In the genomic region with DNA sequence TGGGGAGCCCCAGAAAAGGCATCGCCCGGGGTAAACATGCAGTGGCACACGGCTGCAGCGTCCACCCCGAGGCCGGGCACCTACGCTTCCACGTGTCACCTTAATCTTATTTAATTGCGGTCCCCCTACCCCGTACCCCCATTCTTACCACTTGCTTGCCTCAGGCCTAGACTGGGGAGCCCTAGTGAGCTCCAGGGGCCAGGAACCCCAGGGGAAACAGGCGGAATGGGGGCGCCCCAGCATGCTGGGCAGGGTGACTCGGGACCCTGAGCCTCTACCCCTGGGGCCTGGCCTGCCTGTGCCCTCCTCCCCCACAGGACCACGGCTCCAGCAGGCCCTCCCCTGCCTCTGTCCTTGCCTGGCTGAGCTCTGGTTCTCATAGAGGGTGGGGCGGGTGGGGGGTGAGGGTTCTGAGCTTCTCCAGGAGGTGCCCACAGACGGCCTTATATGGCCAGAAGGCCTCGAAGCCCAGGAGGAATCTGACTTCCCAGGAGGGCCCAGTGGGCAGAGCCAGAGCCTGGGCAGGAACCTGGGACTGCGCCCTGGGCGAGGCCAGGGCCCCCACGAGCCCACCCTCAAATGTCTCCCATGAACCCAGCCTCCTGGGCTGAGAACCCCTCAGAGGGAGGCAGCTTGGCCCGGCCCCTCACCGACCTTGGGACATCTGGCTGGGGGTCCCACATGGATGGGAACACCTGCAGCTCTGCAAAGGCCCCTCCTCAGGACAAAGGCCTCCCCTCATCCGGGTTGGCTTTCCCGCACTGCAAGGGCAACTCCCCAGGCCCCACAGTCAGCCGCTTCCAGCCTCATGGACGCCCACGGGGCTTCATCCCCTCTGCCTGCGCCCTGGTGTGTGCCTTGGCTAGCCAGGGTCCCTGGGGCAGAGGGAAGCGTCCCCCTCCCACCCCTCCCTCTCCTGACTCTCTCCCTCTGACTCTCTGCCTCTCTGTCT, we compare ENCODE assay signal across 2 cellular contexts.
TF ChIP-seq lines count a peak whose summit lies in the region.

No MANE protein-coding gene starts in this region.

TF ChIP-seq in A549, 52 proteins besides CTCF, POLR2A, EP300 and RAD21:
- TF ChIP-seq KDM1A (IDR thresholded peaks at IDR 0.05; ENCODE audit: low read depth), result no peak
- no peak for TF ChIP-seq HEYL (CRISPR knock-in tag; IDR thresholded peaks at IDR 0.05)
- no peak for TF ChIP-seq JUNB (IDR thresholded peaks at IDR 0.05)
- TF ChIP-seq POLR2AphosphoS2 (conservative IDR thresholded peaks at IDR 0.05; ENCODE audit: low read length), result no peak
- no peak for TF ChIP-seq MAZ (IDR thresholded peaks at IDR 0.05; ENCODE audit: borderline replicate concordance, low read depth, low read length)
- TF ChIP-seq, protein P1, sequence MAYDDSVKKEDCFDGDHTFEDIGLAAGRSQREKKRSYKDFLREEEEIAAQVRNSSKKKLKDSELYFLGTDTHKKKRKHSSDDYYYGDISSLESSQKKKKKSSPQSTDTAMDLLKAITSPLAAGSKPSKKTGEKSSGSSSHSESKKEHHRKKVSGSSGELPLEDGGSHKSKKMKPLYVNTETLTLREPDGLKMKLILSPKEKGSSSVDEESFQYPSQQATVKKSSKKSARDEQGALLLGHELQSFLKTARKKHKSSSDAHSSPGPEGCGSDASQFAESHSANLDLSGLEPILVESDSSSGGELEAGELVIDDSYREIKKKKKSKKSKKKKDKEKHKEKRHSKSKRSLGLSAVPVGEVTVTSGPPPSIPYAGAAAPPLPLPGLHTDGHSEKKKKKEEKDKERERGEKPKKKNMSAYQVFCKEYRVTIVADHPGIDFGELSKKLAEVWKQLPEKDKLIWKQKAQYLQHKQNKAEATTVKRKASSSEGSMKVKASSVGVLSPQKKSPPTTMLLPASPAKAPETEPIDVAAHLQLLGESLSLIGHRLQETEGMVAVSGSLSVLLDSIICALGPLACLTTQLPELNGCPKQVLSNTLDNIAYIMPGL (CRISPR knock-in tag; IDR thresholded peaks at IDR 0.05; ENCODE audit: borderline replicate concordance), result no peak
- TF ChIP-seq HOXB13 (CRISPR knock-in tag; IDR thresholded peaks at IDR 0.05; ENCODE audit: low read depth), result no peak
- TF ChIP-seq ZSCAN20 (CRISPR knock-in tag; IDR thresholded peaks at IDR 0.05), result no peak
- TF ChIP-seq TFCP2L1 (CRISPR knock-in tag; IDR thresholded peaks at IDR 0.05), result no peak
- TF ChIP-seq NR3C1 (IDR thresholded peaks at IDR 0.05), result no peak
- no peak for TF ChIP-seq RARB (CRISPR knock-in tag; IDR thresholded peaks at IDR 0.05)
- TF ChIP-seq RFX5 (IDR thresholded peaks at IDR 0.05), result no peak
- no peak for TF ChIP-seq ZNF302 (CRISPR knock-in tag; IDR thresholded peaks at IDR 0.05)
- TF ChIP-seq, protein P2, sequence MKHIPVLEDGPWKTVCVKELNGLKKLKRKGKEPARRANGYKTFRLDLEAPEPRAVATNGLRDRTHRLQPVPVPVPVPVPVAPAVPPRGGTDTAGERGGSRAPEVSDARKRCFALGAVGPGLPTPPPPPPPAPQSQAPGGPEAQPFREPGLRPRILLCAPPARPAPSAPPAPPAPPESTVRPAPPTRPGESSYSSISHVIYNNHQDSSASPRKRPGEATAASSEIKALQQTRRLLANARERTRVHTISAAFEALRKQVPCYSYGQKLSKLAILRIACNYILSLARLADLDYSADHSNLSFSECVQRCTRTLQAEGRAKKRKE (CRISPR knock-in tag; IDR thresholded peaks at IDR 0.05; ENCODE audit: low read depth), result no peak
- no peak for TF ChIP-seq MAFK (IDR thresholded peaks at IDR 0.05; ENCODE audit: partially characterized antibody)
- no peak for TF ChIP-seq MYC (IDR thresholded peaks at IDR 0.05; ENCODE audit: borderline replicate concordance, low read length)
- TF ChIP-seq, protein P3, sequence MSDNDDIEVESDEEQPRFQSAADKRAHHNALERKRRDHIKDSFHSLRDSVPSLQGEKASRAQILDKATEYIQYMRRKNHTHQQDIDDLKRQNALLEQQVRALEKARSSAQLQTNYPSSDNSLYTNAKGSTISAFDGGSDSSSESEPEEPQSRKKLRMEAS (IDR thresholded peaks at IDR 0.05), result no peak
- TF ChIP-seq, protein P4, sequence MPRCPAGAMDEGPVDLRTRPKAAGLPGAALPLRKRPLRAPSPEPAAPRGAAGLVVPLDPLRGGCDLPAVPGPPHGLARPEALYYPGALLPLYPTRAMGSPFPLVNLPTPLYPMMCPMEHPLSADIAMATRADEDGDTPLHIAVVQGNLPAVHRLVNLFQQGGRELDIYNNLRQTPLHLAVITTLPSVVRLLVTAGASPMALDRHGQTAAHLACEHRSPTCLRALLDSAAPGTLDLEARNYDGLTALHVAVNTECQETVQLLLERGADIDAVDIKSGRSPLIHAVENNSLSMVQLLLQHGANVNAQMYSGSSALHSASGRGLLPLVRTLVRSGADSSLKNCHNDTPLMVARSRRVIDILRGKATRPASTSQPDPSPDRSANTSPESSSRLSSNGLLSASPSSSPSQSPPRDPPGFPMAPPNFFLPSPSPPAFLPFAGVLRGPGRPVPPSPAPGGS (IDR thresholded peaks at IDR 0.05), result no peak
- TF ChIP-seq CEBPB (IDR thresholded peaks at IDR 0.05), result no peak
- TF ChIP-seq, protein P5, sequence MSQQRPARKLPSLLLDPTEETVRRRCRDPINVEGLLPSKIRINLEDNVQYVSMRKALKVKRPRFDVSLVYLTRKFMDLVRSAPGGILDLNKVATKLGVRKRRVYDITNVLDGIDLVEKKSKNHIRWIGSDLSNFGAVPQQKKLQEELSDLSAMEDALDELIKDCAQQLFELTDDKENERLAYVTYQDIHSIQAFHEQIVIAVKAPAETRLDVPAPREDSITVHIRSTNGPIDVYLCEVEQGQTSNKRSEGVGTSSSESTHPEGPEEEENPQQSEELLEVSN (IDR thresholded peaks at IDR 0.05; ENCODE audit: borderline replicate concordance, low read depth), result no peak

TF ChIP-seq in SK-N-SH treated with all-trans-retinoic acid at 6 μM for 48 hours, 23 proteins besides CTCF, POLR2A, EP300 and RAD21:
- TF ChIP-seq OSR1 (CRISPR knock-in tag; IDR thresholded peaks at IDR 0.05) (no peak), RARB (CRISPR knock-in tag; IDR thresholded peaks at IDR 0.05) (no peak), CSDC2 (CRISPR knock-in tag; IDR thresholded peaks at IDR 0.05) (no peak), ZNF70 (CRISPR knock-in tag; IDR thresholded peaks at IDR 0.05) (no peak), TOX (CRISPR knock-in tag; IDR thresholded peaks at IDR 0.05; ENCODE audit: borderline replicate concordance) (no peak), ESRRG (CRISPR knock-in tag; IDR thresholded peaks at IDR 0.05) (no peak), ARNTL (CRISPR knock-in tag; IDR thresholded peaks at IDR 0.05; ENCODE audit: borderline replicate concordance, low read depth) (no peak), GLIS3 (CRISPR knock-in tag; IDR thresholded peaks at IDR 0.05) (no peak), ZFP3 (CRISPR knock-in tag; IDR thresholded peaks at IDR 0.05) (no peak), ISL1 (CRISPR knock-in tag; IDR thresholded peaks at IDR 0.05) (no peak), ZC3H10 (CRISPR knock-in tag; IDR thresholded peaks at IDR 0.05) (no peak)
- TF ChIP-seq, protein P6, sequence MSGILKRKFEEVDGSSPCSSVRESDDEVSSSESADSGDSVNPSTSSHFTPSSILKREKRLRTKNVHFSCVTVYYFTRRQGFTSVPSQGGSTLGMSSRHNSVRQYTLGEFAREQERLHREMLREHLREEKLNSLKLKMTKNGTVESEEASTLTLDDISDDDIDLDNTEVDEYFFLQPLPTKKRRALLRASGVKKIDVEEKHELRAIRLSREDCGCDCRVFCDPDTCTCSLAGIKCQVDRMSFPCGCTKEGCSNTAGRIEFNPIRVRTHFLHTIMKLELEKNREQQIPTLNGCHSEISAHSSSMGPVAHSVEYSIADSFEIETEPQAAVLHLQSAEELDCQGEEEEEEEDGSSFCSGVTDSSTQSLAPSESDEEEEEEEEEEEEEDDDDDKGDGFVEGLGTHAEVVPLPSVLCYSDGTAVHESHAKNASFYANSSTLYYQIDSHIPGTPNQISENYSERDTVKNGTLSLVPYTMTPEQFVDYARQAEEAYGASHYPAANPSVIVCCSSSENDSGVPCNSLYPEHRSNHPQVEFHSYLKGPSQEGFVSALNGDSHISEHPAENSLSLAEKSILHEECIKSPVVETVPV (CRISPR knock-in tag; IDR thresholded peaks at IDR 0.05), result no peak
- TF ChIP-seq, protein P7, sequence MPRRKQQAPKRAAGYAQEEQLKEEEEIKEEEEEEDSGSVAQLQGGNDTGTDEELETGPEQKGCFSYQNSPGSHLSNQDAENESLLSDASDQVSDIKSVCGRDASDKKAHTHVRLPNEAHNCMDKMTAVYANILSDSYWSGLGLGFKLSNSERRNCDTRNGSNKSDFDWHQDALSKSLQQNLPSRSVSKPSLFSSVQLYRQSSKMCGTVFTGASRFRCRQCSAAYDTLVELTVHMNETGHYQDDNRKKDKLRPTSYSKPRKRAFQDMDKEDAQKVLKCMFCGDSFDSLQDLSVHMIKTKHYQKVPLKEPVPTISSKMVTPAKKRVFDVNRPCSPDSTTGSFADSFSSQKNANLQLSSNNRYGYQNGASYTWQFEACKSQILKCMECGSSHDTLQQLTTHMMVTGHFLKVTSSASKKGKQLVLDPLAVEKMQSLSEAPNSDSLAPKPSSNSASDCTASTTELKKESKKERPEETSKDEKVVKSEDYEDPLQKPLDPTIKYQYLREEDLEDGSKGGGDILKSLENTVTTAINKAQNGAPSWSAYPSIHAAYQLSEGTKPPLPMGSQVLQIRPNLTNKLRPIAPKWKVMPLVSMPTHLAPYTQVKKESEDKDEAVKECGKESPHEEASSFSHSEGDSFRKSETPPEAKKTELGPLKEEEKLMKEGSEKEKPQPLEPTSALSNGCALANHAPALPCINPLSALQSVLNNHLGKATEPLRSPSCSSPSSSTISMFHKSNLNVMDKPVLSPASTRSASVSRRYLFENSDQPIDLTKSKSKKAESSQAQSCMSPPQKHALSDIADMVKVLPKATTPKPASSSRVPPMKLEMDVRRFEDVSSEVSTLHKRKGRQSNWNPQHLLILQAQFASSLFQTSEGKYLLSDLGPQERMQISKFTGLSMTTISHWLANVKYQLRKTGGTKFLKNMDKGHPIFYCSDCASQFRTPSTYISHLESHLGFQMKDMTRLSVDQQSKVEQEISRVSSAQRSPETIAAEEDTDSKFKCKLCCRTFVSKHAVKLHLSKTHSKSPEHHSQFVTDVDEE (CRISPR knock-in tag; IDR thresholded peaks at IDR 0.05), result no peak
- TF ChIP-seq, protein P8, sequence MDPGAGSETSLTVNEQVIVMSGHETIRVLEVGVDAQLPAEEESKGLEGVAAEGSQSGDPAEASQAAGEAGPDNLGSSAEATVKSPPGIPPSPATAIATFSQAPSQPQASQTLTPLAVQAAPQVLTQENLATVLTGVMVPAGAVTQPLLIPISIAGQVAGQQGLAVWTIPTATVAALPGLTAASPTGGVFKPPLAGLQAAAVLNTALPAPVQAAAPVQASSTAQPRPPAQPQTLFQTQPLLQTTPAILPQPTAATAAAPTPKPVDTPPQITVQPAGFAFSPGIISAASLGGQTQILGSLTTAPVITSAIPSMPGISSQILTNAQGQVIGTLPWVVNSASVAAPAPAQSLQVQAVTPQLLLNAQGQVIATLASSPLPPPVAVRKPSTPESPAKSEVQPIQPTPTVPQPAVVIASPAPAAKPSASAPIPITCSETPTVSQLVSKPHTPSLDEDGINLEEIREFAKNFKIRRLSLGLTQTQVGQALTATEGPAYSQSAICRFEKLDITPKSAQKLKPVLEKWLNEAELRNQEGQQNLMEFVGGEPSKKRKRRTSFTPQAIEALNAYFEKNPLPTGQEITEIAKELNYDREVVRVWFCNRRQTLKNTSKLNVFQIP (CRISPR knock-in tag; IDR thresholded peaks at IDR 0.05; ENCODE audit: borderline replicate concordance, low read depth), result no peak
TF ChIP-seq in SK-N-SH treated with all-trans-retinoic acid at 6 μM for 48 hours: peak in this region for 0.
